In genomic region chr5:143401253-143401845, GRCh38 we compare ENCODE assay signal across 1 cellular context.
TF ChIP-seq lines count a peak whose summit lies in the region.

No MANE protein-coding gene starts in this region.

TF ChIP-seq in HepG2, 621 proteins besides CTCF, POLR2A, EP300 and RAD21 (continued from another document):
- 0 out of 2 replicates have a peak, but pooled peaks have one; percentile 31 for TF ChIP-seq ARID5B (CRISPR knock-in tag; IDR thresholded peaks at IDR 0.05)
- TF ChIP-seq ZNF652 (CRISPR knock-in tag; IDR thresholded peaks at IDR 0.05; ENCODE audit: borderline replicate concordance, low read depth): peak; percentile 69
- TF ChIP-seq FOXA3 (CRISPR knock-in tag; IDR thresholded peaks at IDR 0.05): 0 out of 2 replicates have a peak, but pooled peaks have one; percentile 22
- TF ChIP-seq E2F2 (CRISPR knock-in tag; IDR thresholded peaks at IDR 0.05; ENCODE audit: borderline replicate concordance): no peak
- no peak for TF ChIP-seq ZNF646 (CRISPR knock-in tag; IDR thresholded peaks at IDR 0.05)
- TF ChIP-seq NFIB (CRISPR knock-in tag; IDR thresholded peaks at IDR 0.05; ENCODE audit: borderline replicate concordance): no peak
- 0 out of 2 replicates have a peak, but pooled peaks have one; percentile 31 for TF ChIP-seq SIN3A (IDR thresholded peaks at IDR 0.05; ENCODE audit: borderline replicate concordance, low read depth, low read length)
- 0 out of 2 replicates have a peak, but pooled peaks have one; percentile 29 for TF ChIP-seq FOXP4 (CRISPR knock-in tag; IDR thresholded peaks at IDR 0.05)
